In genomic region chrX:118976599-118977340, GRCh38 we compare ENCODE assay signal across 9 cellular contexts. TPM values are rescaled to one million over a fixed set of nuclear protein-coding genes. Genes with fewer than 3 reads are reported as not detected.
DNase-seq lines count a peak whose midpoint lies in the region; ATAC-seq and TF ChIP-seq lines count a peak whose summit lies in the region.
"Had no signal": no experiment of that assay in that cellular context is flagged by ENCODE, and none has a peak within 500 bp of the region (broad histone marks: within the 10 kb centered on the region; RNA-seq: fewer than 3 reads in every experiment).

No MANE protein-coding gene starts in this region.

- POLR2A ChIA-PET in GM10248 (lab: Yijun Ruan, JAX) = no interaction called here

- H3K36me3 ChIP-seq in brain microvascular endothelial cell (replicated peaks) = no peaks in the 10 kb centered on the region

- H3K4me3 Mint-ChIP-seq in stimulated activated naive CD8-positive, alpha-beta T cell treated with anti-CD3 and anti-CD28 coated beads, Interleukin-15, amount 100 ng/mL, for 72 hours = peak overlapping the region; percentile 87 to 88

- H3K4me3 ChIP-seq in brain microvascular endothelial cell (ENCODE audit: low read depth, low read length) = peak overlapping the region; percentile 40

- CTCF ChIA-PET in GM10248 (lab: Yijun Ruan, JAX) = no interaction called here

- in situ Hi-C loops in brain microvascular endothelial cell (cut with HindIII; ENCODE audit: low pct_ligation_motif_present, low sequenced_read_pairs) = no loop called here

- peaks cover 19% of the 10 kb centered on the region for H3K27me3 Mint-ChIP-seq in stimulated activated naive CD8-positive, alpha-beta T cell treated with anti-CD3 and anti-CD28 coated beads, Interleukin-15, amount 100 ng/mL, for 72 hours

- peaks cover 18% of the 10 kb centered on the region for H3K27me3 ChIP-seq in brain microvascular endothelial cell (replicated peaks)

- no peak for TF ChIP-seq CTCF in brain microvascular endothelial cell (IDR thresholded peaks at IDR 0.05; ENCODE audit: low read depth, low read length, missing control alignments)
- no peak for TF ChIP-seq CTCF in GM10248 (IDR thresholded peaks at IDR 0.05; ENCODE audit: control extremely low read depth, extremely low read depth, low read depth, missing control alignments)

- ATAC-seq in stimulated activated naive CD8-positive, alpha-beta T cell treated with anti-CD3 and anti-CD28 coated beads, Interleukin-15, amount 100 ng/mL, for 72 hours = no peak
- ATAC-seq in HG02970 (IDR thresholded peaks at IDR 0.05; ENCODE audit: low FRiP score, unreplicated experiment) = no peak

- no peaks in the 10 kb centered on the region for H3K9me3 Mint-ChIP-seq in stimulated activated naive CD8-positive, alpha-beta T cell treated with anti-CD3 and anti-CD28 coated beads, Interleukin-15, amount 100 ng/mL, for 72 hours

- no peak overlapping the region for H3K27ac ChIP-seq in brain microvascular endothelial cell

- H3K4me1 Mint-ChIP-seq in stimulated activated naive CD8-positive, alpha-beta T cell treated with anti-CD3 and anti-CD28 coated beads, Interleukin-15, amount 100 ng/mL, for 72 hours = peaks cover 18% of the 10 kb centered on the region

- peak overlapping the region in 1 of 2 donors; percentile 63 for H3K27ac Mint-ChIP-seq in stimulated activated naive CD8-positive, alpha-beta T cell treated with anti-CD3 and anti-CD28 coated beads, Interleukin-15, amount 100 ng/mL, for 72 hours

- DNase-seq in NCI-H524 (lab: John Stamatoyannopoulos, UW) = peak; percentile 37 to 60
- no peak for DNase-seq in NCI-H524 treated with DMSO at 0.1 percent for 48 hours (lab: John Stamatoyannopoulos, UW)
- DNase-seq in RPMI8226 = peak; percentile 55
- no peak for DNase-seq in brain microvascular endothelial cell
- peak; percentile 6 to 19 for DNase-seq in lung microvascular endothelial cell (ENCODE audit: low read depth in 2 of 2)
- DNase-seq in stimulated activated naive CD8-positive, alpha-beta T cell treated with anti-CD3 and anti-CD28 coated beads, Interleukin-15, amount 100 ng/mL, for 72 hours = peak; percentile 20 to 33
- no peak for DNase-seq in GM10248 (ENCODE audit: extremely low spot score)
- DNase-seq: DND-41 had no signal

RNA-seq across cellular contexts. Expression of gene LONRF3, which starts 2.4 kb away (rescaled TPM):
- 15.7 and 44.8 TPM in 2 replicates for total RNA-seq in lung microvascular endothelial cell

Comparison
In these comparisons a context has a peak if more than half of its experiments do, and no peak if none do; other contexts are left out.
1. DNase-seq: peak in NCI-H524 (2 of 2), RPMI8226 (single experiment), lung microvascular endothelial cell (2 of 2) and stimulated activated naive CD8-positive, alpha-beta T cell treated with anti-CD3 and anti-CD28 coated beads, Interleukin-15, amount 100 ng/mL, for 72 hours (2 of 2); none in NCI-H524 treated with DMSO at 0.1 percent for 48 hours (single experiment), brain microvascular endothelial cell (single experiment) and GM10248 (single experiment).